Comparison of ENCODE assay signal across 1 cellular context in genomic region chr21:45339430-45340405, GRCh38.
TF ChIP-seq lines count a peak whose summit lies in the region.

No MANE protein-coding gene starts in this region.

TF ChIP-seq in K562, 482 proteins besides CTCF, POLR2A, EP300 and RAD21 (continued from another document):
- TF ChIP-seq, protein P1, sequence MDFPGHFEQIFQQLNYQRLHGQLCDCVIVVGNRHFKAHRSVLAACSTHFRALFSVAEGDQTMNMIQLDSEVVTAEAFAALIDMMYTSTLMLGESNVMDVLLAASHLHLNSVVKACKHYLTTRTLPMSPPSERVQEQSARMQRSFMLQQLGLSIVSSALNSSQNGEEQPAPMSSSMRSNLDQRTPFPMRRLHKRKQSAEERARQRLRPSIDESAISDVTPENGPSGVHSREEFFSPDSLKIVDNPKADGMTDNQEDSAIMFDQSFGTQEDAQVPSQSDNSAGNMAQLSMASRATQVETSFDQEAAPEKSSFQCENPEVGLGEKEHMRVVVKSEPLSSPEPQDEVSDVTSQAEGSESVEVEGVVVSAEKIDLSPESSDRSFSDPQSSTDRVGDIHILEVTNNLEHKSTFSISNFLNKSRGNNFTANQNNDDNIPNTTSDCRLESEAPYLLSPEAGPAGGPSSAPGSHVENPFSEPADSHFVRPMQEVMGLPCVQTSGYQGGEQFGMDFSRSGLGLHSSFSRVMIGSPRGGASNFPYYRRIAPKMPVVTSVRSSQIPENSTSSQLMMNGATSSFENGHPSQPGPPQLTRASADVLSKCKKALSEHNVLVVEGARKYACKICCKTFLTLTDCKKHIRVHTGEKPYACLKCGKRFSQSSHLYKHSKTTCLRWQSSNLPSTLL (IDR thresholded peaks at IDR 0.05), result no peak
- no peak for TF ChIP-seq FOXJ2 (tag; IDR thresholded peaks at IDR 0.05)
- TF ChIP-seq MAFF (IDR thresholded peaks at IDR 0.05; ENCODE audit: low read length), result no peak
- no peak for TF ChIP-seq PCBP2 (IDR thresholded peaks at IDR 0.05; ENCODE audit: low read depth, low read length, poor library complexity, severe bottlenecking)
- no peak for TF ChIP-seq SETDB1 (IDR thresholded peaks at IDR 0.05; ENCODE audit: low read length)
- TF ChIP-seq JUNB (CRISPR knock-in tag; conservative IDR thresholded peaks at IDR 0.05), result no peak
